Comparison of ENCODE assay signal across 37 cellular contexts in the genomic region with DNA sequence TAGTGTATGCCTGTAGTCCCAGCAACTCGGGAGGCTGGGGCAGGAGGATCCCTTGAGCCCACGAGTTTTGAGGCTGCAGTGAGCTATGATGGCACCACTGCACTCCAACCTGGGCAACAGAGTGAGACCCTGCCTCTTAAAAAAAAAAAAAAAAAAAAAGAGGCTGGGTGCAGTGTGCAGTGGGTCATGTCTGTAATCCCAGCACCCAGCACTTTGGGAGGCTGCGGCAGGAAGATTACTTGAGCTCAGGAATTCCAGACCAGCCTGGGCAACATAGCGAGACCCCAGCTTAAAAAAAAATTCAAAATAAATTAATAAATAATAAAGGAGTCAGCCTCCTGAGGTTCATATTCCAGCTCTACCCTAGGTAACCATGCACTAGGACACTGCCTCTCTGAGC.
"Had no signal": no experiment of that assay in that cellular context is flagged by ENCODE, and none has a peak within 500 bp of the region (broad histone marks: within the 10 kb centered on the region; RNA-seq: fewer than 3 reads in every experiment).

No MANE protein-coding gene starts in this region.

- H3K27me3 Mint-ChIP-seq: activated B cell treated with CpG ODN at 0.5 μM for 24 hours; activated naive CD4-positive, alpha-beta T cell treated with anti-CD3 and anti-CD28 coated beads, Interleukin-2, amount 50 U/mL, for 24 hours; activated naive CD8-positive, alpha-beta T cell; activated naive CD8-positive, alpha-beta T cell treated with anti-CD3 and anti-CD28 coated beads, Interleukin-2, amount 50 U/mL, for 24 hours; activated T-cell treated with anti-CD3 and anti-CD28 coated beads, Interleukin-2, amount 50 U/mL, for 24 hours had no signal

- H3K27me3 ChIP-seq: ascending aorta, cardiac muscle cell had no signal

- H3K4me1 Mint-ChIP-seq: activated B cell treated with CpG ODN at 0.5 μM for 24 hours; activated CD4-positive, alpha-beta memory T cell treated with anti-CD3 and anti-CD28 coated beads, Interleukin-2, amount 10 ng/mL, durations not matched to agents 7 days and 5 days; activated CD4-positive, alpha-beta T cell treated with anti-CD3 and anti-CD28 coated beads, Interleukin-2, amount 10 ng/mL, durations not matched to agents 24 days and 14 days; activated CD8-positive, alpha-beta memory T cell treated with anti-CD3 and anti-CD28 coated beads, Interleukin-2, amount 10 ng/mL, durations not matched to agents 7 days and 5 days; activated naive CD4-positive, alpha-beta T cell treated with anti-CD3 and anti-CD28 coated beads, Interleukin-2, amount 10 ng/mL, durations not matched to agents 7 days and 5 days; activated naive CD4-positive, alpha-beta T cell treated with anti-CD3 and anti-CD28 coated beads, Interleukin-2, amount 50 U/mL, for 24 hours; activated naive CD8-positive, alpha-beta T cell treated with anti-CD3 and anti-CD28 coated beads, Interleukin-2, amount 10 ng/mL, durations not matched to agents 7 days and 5 days; activated naive CD8-positive, alpha-beta T cell treated with anti-CD3 and anti-CD28 coated beads, Interleukin-2, amount 50 U/mL, for 24 hours; brain; central memory CD8-positive, alpha-beta T cell had no signal

- H3K9me3 ChIP-seq: ascending aorta had no signal

- ATAC-seq: activated CD8-positive, alpha-beta memory T cell treated with anti-CD3 and anti-CD28 coated beads, Interleukin-2, amount 10 ng/mL, durations not matched to agents 7 days and 5 days; activated CD8-positive, alpha-beta T cell treated with anti-CD3 and anti-CD28 coated beads, Interleukin-2, amount 10 ng/mL, durations not matched to agents 7 days and 5 days; activated naive CD8-positive, alpha-beta T cell treated with anti-CD3 and anti-CD28 coated beads, Interleukin-2, amount 50 U/mL, for 24 hours had no signal

- H3K36me3 Mint-ChIP-seq: activated CD8-positive, alpha-beta memory T cell treated with anti-CD3 and anti-CD28 coated beads, Interleukin-2, amount 10 ng/mL, durations not matched to agents 7 days and 5 days; activated naive CD4-positive, alpha-beta T cell treated with anti-CD3 and anti-CD28 coated beads, Interleukin-2, amount 10 ng/mL, durations not matched to agents 7 days and 5 days; activated naive CD4-positive, alpha-beta T cell treated with anti-CD3 and anti-CD28 coated beads, Interleukin-2, amount 50 U/mL, for 24 hours; activated naive CD8-positive, alpha-beta T cell; activated naive CD8-positive, alpha-beta T cell treated with anti-CD3 and anti-CD28 coated beads, Interleukin-2, amount 10 ng/mL, durations not matched to agents 7 days and 5 days; brain had no signal

- H3K9me3 Mint-ChIP-seq: activated B cell treated with CpG ODN at 0.5 μM for 24 hours; activated CD4-positive, alpha-beta memory T cell treated with anti-CD3 and anti-CD28 coated beads, Interleukin-2, amount 10 ng/mL, durations not matched to agents 7 days and 5 days; activated CD4-positive, alpha-beta T cell treated with anti-CD3 and anti-CD28 coated beads, Interleukin-2, amount 10 ng/mL, durations not matched to agents 24 days and 14 days; activated naive CD4-positive, alpha-beta T cell treated with anti-CD3 and anti-CD28 coated beads, Interleukin-2, amount 10 ng/mL, durations not matched to agents 7 days and 5 days; activated naive CD4-positive, alpha-beta T cell treated with anti-CD3 and anti-CD28 coated beads, Interleukin-2, amount 50 U/mL, for 24 hours; activated naive CD8-positive, alpha-beta T cell treated with anti-CD3 and anti-CD28 coated beads, Interleukin-2, amount 10 ng/mL, durations not matched to agents 7 days and 5 days; activated naive CD8-positive, alpha-beta T cell treated with anti-CD3 and anti-CD28 coated beads, Interleukin-2, amount 50 U/mL, for 24 hours; activated T-cell treated with anti-CD3 and anti-CD28 coated beads, Interleukin-2, amount 50 U/mL, for 24 hours; activated T-helper 2 cell treated with anti-CD3 and anti-CD28 coated beads, Interferon-gamma antibody, Interleukin-2, Interleukin-4, amounts not matched to agents 10 μg/mL and 5 μg/mL and 100 μg/mL, durations not matched to agents 14 hours and 24 hours and 36 hours; central memory CD8-positive, alpha-beta T cell; T-helper 1 cell treated with Interleukin-12 subunit alpha and Interleukin-12 subunit beta and Interleukin-4 antibody, amounts not matched to agents 30 μg/mL and 1 μg/mL, for 36 hours; T-helper 2 cell treated with Interferon-gamma antibody and Interleukin-4, amounts not matched to agents 5 μg/mL and 100 μg/mL, for 36 hours had no signal

- H3K4me3 ChIP-seq: ascending aorta, cardiac muscle cell had no signal

- DNase-seq: activated B cell treated with CpG ODN at 0.5 μM for 24 hours; activated CD4-positive, alpha-beta memory T cell treated with anti-CD3 and anti-CD28 coated beads, Interleukin-2, amount 10 ng/mL, durations not matched to agents 7 days and 5 days; activated CD4-positive, alpha-beta T cell treated with anti-CD3 and anti-CD28 coated beads for 4 hours; activated CD4-positive, alpha-beta T cell treated with anti-CD3 and anti-CD28 coated beads, Interleukin-2, amount 10 ng/mL, durations not matched to agents 24 days and 14 days; activated CD4-positive, alpha-beta T cell treated with anti-CD3 and anti-CD28 coated beads, Interleukin-2, amount 50 U/mL, for 48 hours; activated CD4-positive, CD25-positive, alpha-beta regulatory T cell treated with anti-CD3 and anti-CD28 coated beads, Interleukin-2, amount 50 U/mL, for 72 hours; activated CD8-positive, alpha-beta memory T cell treated with anti-CD3 and anti-CD28 coated beads for 24 hours; activated CD8-positive, alpha-beta memory T cell treated with anti-CD3 and anti-CD28 coated beads, Interleukin-2, amount 10 ng/mL, durations not matched to agents 7 days and 5 days; activated CD8-positive, alpha-beta memory T cell treated with anti-CD3 and anti-CD28 coated beads, Interleukin-2, amount 50 U/mL, for 48 hours; activated CD8-positive, alpha-beta T cell treated with anti-CD3 and anti-CD28 coated beads, Interleukin-2, amount 10 ng/mL, durations not matched to agents 7 days and 5 days; activated effector memory CD4-positive, alpha-beta T cell treated with Interleukin-2 at 50 U/mL for 16 hours; activated gamma-delta T cell; activated naive CD4-positive, alpha-beta T cell treated with anti-CD3 and anti-CD28 coated beads, Interleukin-2, amount 10 ng/mL, durations not matched to agents 7 days and 5 days; activated naive CD4-positive, alpha-beta T cell treated with Interleukin-2 at 50 U/mL for 16 hours; activated naive CD8-positive, alpha-beta T cell treated with anti-CD3 and anti-CD28 coated beads, Interleukin-2, amount 10 ng/mL, durations not matched to agents 7 days and 5 days; activated naive CD8-positive, alpha-beta T cell treated with anti-CD3 and anti-CD28 coated beads, Interleukin-2, amount 50 U/mL, for 24 hours; activated T-cell treated with anti-CD3 and anti-CD28 coated beads, Interleukin-2, amount 50 U/mL, for 24 hours; activated T-cell treated with anti-CD3 and anti-CD28 coated beads, Interleukin-2, amount 50 U/mL, for 48 hours; amygdala; anterior cingulate cortex; caudate nucleus; cerebellar nuclear complex; T-helper 1 cell; T-helper 2 cell; T-helper 9 cell had no signal

- H3K36me3 ChIP-seq: ascending aorta, cardiac muscle cell had no signal

- H3K27ac ChIP-seq: ascending aorta, cardiac muscle cell, VCaP had no signal

- H3K4me1 ChIP-seq: ascending aorta had no signal

- H3K4me3 Mint-ChIP-seq: activated B cell treated with CpG ODN at 0.5 μM for 24 hours; activated CD4-positive, alpha-beta memory T cell treated with anti-CD3 and anti-CD28 coated beads, Interleukin-2, amount 10 ng/mL, durations not matched to agents 7 days and 5 days; activated CD4-positive, alpha-beta T cell treated with anti-CD3 and anti-CD28 coated beads, Interleukin-2, amount 10 ng/mL, durations not matched to agents 24 days and 14 days; activated CD8-positive, alpha-beta memory T cell treated with anti-CD3 and anti-CD28 coated beads, Interleukin-2, amount 10 ng/mL, durations not matched to agents 7 days and 5 days; activated CD8-positive, alpha-beta T cell treated with anti-CD3 and anti-CD28 coated beads, Interleukin-2, amount 10 ng/mL, durations not matched to agents 7 days and 5 days; activated naive CD4-positive, alpha-beta T cell treated with anti-CD3 and anti-CD28 coated beads, Interleukin-2, amount 10 ng/mL, durations not matched to agents 7 days and 5 days; activated naive CD4-positive, alpha-beta T cell treated with anti-CD3 and anti-CD28 coated beads, Interleukin-2, amount 50 U/mL, for 24 hours; activated naive CD8-positive, alpha-beta T cell; activated naive CD8-positive, alpha-beta T cell treated with anti-CD3 and anti-CD28 coated beads, Interleukin-2, amount 10 ng/mL, durations not matched to agents 7 days and 5 days; activated naive CD8-positive, alpha-beta T cell treated with anti-CD3 and anti-CD28 coated beads, Interleukin-2, amount 50 U/mL, for 24 hours; activated T-cell treated with anti-CD3 and anti-CD28 coated beads, Interleukin-2, amount 50 U/mL, for 24 hours; brain; central memory CD8-positive, alpha-beta T cell; T-helper 1 cell treated with Interleukin-12 subunit alpha and Interleukin-12 subunit beta and Interleukin-4 antibody, amounts not matched to agents 30 μg/mL and 1 μg/mL, for 36 hours; T-helper 2 cell treated with Interferon-gamma antibody and Interleukin-4, amounts not matched to agents 5 μg/mL and 100 μg/mL, for 36 hours had no signal

- H3K27ac Mint-ChIP-seq: activated B cell treated with CpG ODN at 0.5 μM for 24 hours; activated CD4-positive, alpha-beta memory T cell treated with anti-CD3 and anti-CD28 coated beads, Interleukin-2, amount 10 ng/mL, durations not matched to agents 7 days and 5 days; activated CD4-positive, alpha-beta T cell treated with anti-CD3 and anti-CD28 coated beads, Interleukin-2, amount 10 ng/mL, durations not matched to agents 24 days and 14 days; activated CD8-positive, alpha-beta memory T cell treated with anti-CD3 and anti-CD28 coated beads, Interleukin-2, amount 10 ng/mL, durations not matched to agents 7 days and 5 days; activated CD8-positive, alpha-beta T cell treated with anti-CD3 and anti-CD28 coated beads, Interleukin-2, amount 10 ng/mL, durations not matched to agents 7 days and 5 days; activated naive CD4-positive, alpha-beta T cell treated with anti-CD3 and anti-CD28 coated beads, Interleukin-2, amount 10 ng/mL, durations not matched to agents 7 days and 5 days; activated naive CD4-positive, alpha-beta T cell treated with anti-CD3 and anti-CD28 coated beads, Interleukin-2, amount 50 U/mL, for 24 hours; activated naive CD8-positive, alpha-beta T cell; activated naive CD8-positive, alpha-beta T cell treated with anti-CD3 and anti-CD28 coated beads, Interleukin-2, amount 10 ng/mL, durations not matched to agents 7 days and 5 days; activated naive CD8-positive, alpha-beta T cell treated with anti-CD3 and anti-CD28 coated beads, Interleukin-2, amount 50 U/mL, for 24 hours; activated T-cell treated with anti-CD3 and anti-CD28 coated beads, Interleukin-2, amount 50 U/mL, for 24 hours; activated T-helper 2 cell treated with anti-CD3 and anti-CD28 coated beads, Interferon-gamma antibody, Interleukin-2, Interleukin-4, amounts not matched to agents 10 μg/mL and 5 μg/mL and 100 μg/mL, durations not matched to agents 14 hours and 24 hours and 36 hours; T-helper 1 cell treated with Interleukin-12 subunit alpha and Interleukin-12 subunit beta and Interleukin-4 antibody, amounts not matched to agents 30 μg/mL and 1 μg/mL, for 36 hours; T-helper 2 cell treated with Interferon-gamma antibody and Interleukin-4, amounts not matched to agents 5 μg/mL and 100 μg/mL, for 36 hours had no signal

- FAIRE-seq: bronchial epithelial cell, TTC549 had no signal
